9 cellular contexts compared by ENCODE assay signal in genomic region chr3:171286580-171287249, GRCh38.
DNase-seq lines count a peak whose midpoint lies in the region; ATAC-seq and TF ChIP-seq lines count a peak whose summit lies in the region.
"Had no signal": no experiment of that assay in that cellular context is flagged by ENCODE, and none has a peak within 500 bp of the region (broad histone marks: within the 10 kb centered on the region; RNA-seq: fewer than 3 reads in every experiment).

No MANE protein-coding gene starts in this region.

- H3K9me3 ChIP-seq in CD8-positive, alpha-beta memory T cell (ENCODE audit: low read length), result no peaks in the 10 kb centered on the region
- no peaks in the 10 kb centered on the region for H3K9me3 ChIP-seq in esophagus muscularis mucosa
- H3K9me3 ChIP-seq: adrenal gland had no signal

- no peaks in the 10 kb centered on the region for H3K27me3 ChIP-seq in CD8-positive, alpha-beta memory T cell (ENCODE audit: insufficient read depth, low read length, poor library complexity, severe bottlenecking)
- H3K27me3 ChIP-seq in esophagus muscularis mucosa, result no peaks in the 10 kb centered on the region
- H3K27me3 ChIP-seq: adrenal gland had no signal

- H3K4me1 ChIP-seq in CD8-positive, alpha-beta memory T cell (ENCODE audit: insufficient read depth, low read length), result peaks cover 31% of the 10 kb centered on the region
- peaks cover 35 to 65% (median 51%) of the 10 kb centered on the region in 4 donors for H3K4me1 ChIP-seq in esophagus muscularis mucosa

- no peak overlapping the region for H3K4me3 ChIP-seq in CD8-positive, alpha-beta memory T cell (ENCODE audit: low read length)
- H3K4me3 ChIP-seq in esophagus muscularis mucosa, result no peak overlapping the region
- H3K4me3 ChIP-seq: adrenal gland had no signal

- TF ChIP-seq POLR2A in esophagus muscularis mucosa (IDR thresholded peaks at IDR 0.05; ENCODE audit: low read depth), result no peak

- no peak for TF ChIP-seq EP300 in esophagus muscularis mucosa (IDR thresholded peaks at IDR 0.05)

- peak overlapping the region in 5 of 8 donors; percentile 11 to 58 (median 39) for H3K27ac Mint-ChIP-seq in CD8-positive, alpha-beta memory T cell
- no peak overlapping the region for H3K27ac Mint-ChIP-seq in effector memory CD8-positive, alpha-beta T cell

- TF ChIP-seq CTCF in GM20000 (IDR thresholded peaks at IDR 0.05; ENCODE audit: extremely low read depth, missing control alignments) (no peak), esophagus muscularis mucosa (IDR thresholded peaks at IDR 0.05) (no peak)

- intact Hi-C loops in esophagus muscularis mucosa (cut with DNase I), result no loop called here

- peaks cover 3 to 7% (median 4%) of the 10 kb centered on the region in 3 donors for H3K36me3 Mint-ChIP-seq in CD8-positive, alpha-beta memory T cell
- no peaks in the 10 kb centered on the region for H3K36me3 Mint-ChIP-seq in effector memory CD8-positive, alpha-beta T cell (ENCODE audit: insufficient read depth)

- peak overlapping the region in 3 of 7 donors; percentile 8 to 29 (median 14) for H3K4me3 Mint-ChIP-seq in CD8-positive, alpha-beta memory T cell
- no peak overlapping the region for H3K4me3 Mint-ChIP-seq in effector memory CD8-positive, alpha-beta T cell

- H3K4me1 Mint-ChIP-seq in CD8-positive, alpha-beta memory T cell, result peaks cover 52 to 76% (median 75%) of the 10 kb centered on the region in 3 donors
- peaks cover 19 to 44% of the 10 kb centered on the region in 2 donors for H3K4me1 Mint-ChIP-seq in effector memory CD8-positive, alpha-beta T cell (ENCODE audit: low read depth in 2 of 2)

- 65% methylated on average over 1 of the region's 1 CpG for WGBS in esophagus muscularis mucosa

- no peaks in the 10 kb centered on the region for H3K36me3 ChIP-seq in CD8-positive, alpha-beta memory T cell (ENCODE audit: insufficient read depth, low read length)
- no peaks in the 10 kb centered on the region for H3K36me3 ChIP-seq in esophagus muscularis mucosa
- H3K36me3 ChIP-seq: adrenal gland had no signal

- CTCF ChIA-PET in CD8-positive, alpha-beta memory T cell (lab: Charles Lee), result no interaction called here

- no peak for DNase-seq in CD8-positive, alpha-beta memory T cell
- DNase-seq in GM20000 (ENCODE audit: low spot score), result peak; percentile 45
- no peak for DNase-seq in effector memory CD8-positive, alpha-beta T cell
- no peak for DNase-seq in D341Med (ENCODE audit: low spot score)
- no peak for DNase-seq in COLO829 (ENCODE audit: low spot score)
- DNase-seq in esophagus muscularis mucosa (ENCODE audit: extremely low spot score), result no peak
- no peak for DNase-seq in NCI-H187 treated with DMSO at 0.1 percent for 48 hours (lab: John Stamatoyannopoulos, UW)
- DNase-seq: adrenal gland had no signal

- ATAC-seq in HG03521 (IDR thresholded peaks at IDR 0.05; ENCODE audit: unreplicated experiment), result peak; percentile 32
- ATAC-seq in effector memory CD8-positive, alpha-beta T cell (replicated peaks), result peak; percentile 54

- no peak overlapping the region for H3K27ac ChIP-seq in CD8-positive, alpha-beta memory T cell (ENCODE audit: low read depth, low read length)
- H3K27ac ChIP-seq in esophagus muscularis mucosa (replicated peaks in 1 of 4), result peak overlapping the region in 1 of 4 donors; percentile 79
- H3K27ac ChIP-seq: adrenal gland had no signal

- peaks cover 0 to 1% of the 10 kb centered on the region in 2 donors for H3K27me3 Mint-ChIP-seq in CD8-positive, alpha-beta memory T cell
- H3K27me3 Mint-ChIP-seq in effector memory CD8-positive, alpha-beta T cell, result no peaks in the 10 kb centered on the region

- POLR2A ChIA-PET in CD8-positive, alpha-beta memory T cell (lab: Charles Lee), result no interaction called here

- no peaks in the 10 kb centered on the region for H3K9me3 Mint-ChIP-seq in CD8-positive, alpha-beta memory T cell
- H3K9me3 Mint-ChIP-seq in effector memory CD8-positive, alpha-beta T cell, result no peaks in the 10 kb centered on the region

Comparison
In these comparisons a context has a peak if more than half of its experiments do, and no peak if none do; other contexts are left out.
1. H3K27ac Mint-ChIP-seq: peak in CD8-positive, alpha-beta memory T cell (5 of 8); none in effector memory CD8-positive, alpha-beta T cell (0 of 2).